ENCODE assay signal across 12 cellular contexts in genomic region chr4:10722957-10723356, GRCh38. TPM values are rescaled to one million over a fixed set of nuclear protein-coding genes. Genes with fewer than 3 reads are reported as not detected.
DNase-seq lines count a peak whose midpoint lies in the region; ATAC-seq and TF ChIP-seq lines count a peak whose summit lies in the region.
"Had no signal": no experiment of that assay in that cellular context is flagged by ENCODE, and none has a peak within 500 bp of the region (broad histone marks: within the 10 kb centered on the region; RNA-seq: fewer than 3 reads in every experiment).

No MANE protein-coding gene starts in this region.

- no peak overlapping the region for H3K27ac Mint-ChIP-seq in activated T-helper 17 cell treated with anti-CD3 and anti-CD28 coated beads, Interleukin-2, amount 50 U/mL, for 72 hours
- H3K27ac Mint-ChIP-seq: HFFc6 had no signal

- H3K36me3 ChIP-seq in stomach = no peaks in the 10 kb centered on the region

- ATAC-seq in GM18508 (IDR thresholded peaks at IDR 0.05; ENCODE audit: insufficient read depth, unreplicated experiment) = peak; percentile 97
- ATAC-seq in GM21381 (IDR thresholded peaks at IDR 0.05; ENCODE audit: unreplicated experiment) = peak; percentile 92
- ATAC-seq in HG03095 (IDR thresholded peaks at IDR 0.05; ENCODE audit: unreplicated experiment) = peak; percentile 90
- peak; percentile 81 for ATAC-seq in activated T-helper 17 cell treated with anti-CD3 and anti-CD28 coated beads, Interleukin-2, amount 50 U/mL, for 72 hours (replicated peaks)
- ATAC-seq in left cardiac atrium = no peak

- intact Hi-C loops in left cardiac atrium (cut with DNase I) (no loop called here), stomach (cut with DNase I; ENCODE audit: low total_unique reads) (no loop called here)

- TF ChIP-seq POLR2A in stomach (IDR thresholded peaks at IDR 0.05) = no peak

- 45 to 52% (median 46%) methylated on average over 4 of the region's 4 CpGs for WGBS in stomach, 5 donors

- no peaks in the 10 kb centered on the region for H3K9me3 ChIP-seq in stomach

- H3K27ac ChIP-seq in stomach = no peak overlapping the region

- H3K27me3 ChIP-seq in stomach = no peaks in the 10 kb centered on the region

- H3K4me1 Mint-ChIP-seq in activated T-helper 17 cell treated with anti-CD3 and anti-CD28 coated beads, Interleukin-2, amount 50 U/mL, for 72 hours = no peaks in the 10 kb centered on the region

- H3K9me3 Mint-ChIP-seq in activated T-helper 17 cell treated with anti-CD3 and anti-CD28 coated beads, Interleukin-2, amount 50 U/mL, for 72 hours = peaks cover 3% of the 10 kb centered on the region
- H3K9me3 Mint-ChIP-seq: HFFc6 had no signal

- no peak for TF ChIP-seq CTCF in stomach (IDR thresholded peaks at IDR 0.05)

- H3K27me3 Mint-ChIP-seq in activated T-helper 17 cell treated with anti-CD3 and anti-CD28 coated beads, Interleukin-2, amount 50 U/mL, for 72 hours = peaks cover 3% of the 10 kb centered on the region

- TF ChIP-seq EP300 in stomach (IDR thresholded peaks at IDR 0.05) = no peak

- H3K4me1 ChIP-seq in stomach = no peaks in the 10 kb centered on the region

- no peak overlapping the region for H3K4me3 Mint-ChIP-seq in activated T-helper 17 cell treated with anti-CD3 and anti-CD28 coated beads, Interleukin-2, amount 50 U/mL, for 72 hours
- H3K4me3 Mint-ChIP-seq: HFFc6, neural crest cell had no signal

- H3K36me3 Mint-ChIP-seq in activated T-helper 17 cell treated with anti-CD3 and anti-CD28 coated beads, Interleukin-2, amount 50 U/mL, for 72 hours (ENCODE audit: low read depth) = no peaks in the 10 kb centered on the region

- no peak for DNase-seq in NCI-H524 (lab: John Stamatoyannopoulos, UW)
- no peak for DNase-seq in left cardiac atrium
- DNase-seq in NCI-H2107 treated with DMSO at 0.1 percent for 48 hours (lab: John Stamatoyannopoulos, UW; ENCODE audit: unreplicated experiment) = no peak
- no peak for DNase-seq in stomach
- DNase-seq: HFFc6; hypothalamus; stimulated activated CD4-positive, alpha-beta T cell treated with anti-CD3 and anti-CD28 coated beads, Interleukin-4, amount 100 ng/mL, for 24 hours had no signal

- no peak overlapping the region for H3K4me3 ChIP-seq in stomach

RNA-seq across cellular contexts. Expression of gene CLNK, which starts 38.4 kb away (rescaled TPM):
- total RNA-seq in activated T-helper 17 cell treated with anti-CD3 and anti-CD28 coated beads, Interleukin-2, amount 50 U/mL, for 72 hours = not detected
- total RNA-seq in left cardiac atrium (not detected), stomach (1 to 10 TPM in 2 of 5 donors, not detected in 3; 1.3 to 2.7 TPM)
- under 1 TPM in 2 of 3 donors, not detected in 1; 0.08 to 0.15 TPM for polyA plus RNA-seq in stomach
- total RNA-seq: HFFc6, neural crest cell had no signal

Comparison
In these comparisons a context has a peak if more than half of its experiments do, and no peak if none do; other contexts are left out.
1. ATAC-seq: peak in GM18508 (single experiment), GM21381 (single experiment), HG03095 (single experiment) and activated T-helper 17 cell treated with anti-CD3 and anti-CD28 coated beads, Interleukin-2, amount 50 U/mL, for 72 hours (single experiment); none in left cardiac atrium (0 of 2).